Comparison of ENCODE assay signal across 13 cellular contexts in genomic region chrX:96764864-96765263, GRCh38.
A peak's percentile ranks its signal among the peaks of the same experiment; 100 is the strongest.
DNase-seq lines count a peak whose midpoint lies in the region; ATAC-seq lines count a peak whose summit lies in the region.
"Had no signal": no experiment of that assay in that cellular context is flagged by ENCODE, and none has a peak within 500 bp of the region (broad histone marks: within the 10 kb centered on the region; RNA-seq: fewer than 3 reads in every experiment).

No MANE protein-coding gene starts in this region.

- no peak overlapping the region for H3K4me3 Mint-ChIP-seq in activated T-helper 17 cell treated with anti-CD3 and anti-CD28 coated beads, Interleukin-2, amount 50 U/mL, for 72 hours
- no peak overlapping the region for H3K4me3 Mint-ChIP-seq in stimulated activated naive B cell treated with anti-CD40 and anti-IgM and Interleukin-4, amounts not matched to agents 10 μg/mL and 1 μg/mL and 100 μg/mL, for 72 hours

- H3K9me3 Mint-ChIP-seq in activated T-helper 17 cell treated with anti-CD3 and anti-CD28 coated beads, Interleukin-2, amount 50 U/mL, for 72 hours: no peaks in the 10 kb centered on the region
- H3K9me3 Mint-ChIP-seq in stimulated activated naive B cell treated with anti-CD40 and anti-IgM and Interleukin-4, amounts not matched to agents 10 μg/mL and 1 μg/mL and 100 μg/mL, for 72 hours: no peaks in the 10 kb centered on the region

- DNase-seq in stimulated activated naive B cell treated with anti-CD40 and anti-IgM and Interleukin-4, amounts not matched to agents 10 μg/mL and 1 μg/mL and 100 μg/mL, for 72 hours: no peak
- DNase-seq in Right ventricle myocardium superior (no peak), NCI-H446 treated with DMSO at 0.1 percent for 48 hours (lab: John Stamatoyannopoulos, UW) (no peak)
- DNase-seq: anterior cingulate cortex, cortex of kidney, DMS79, GM23248 had no signal

- no peaks in the 10 kb centered on the region for H3K27me3 Mint-ChIP-seq in activated T-helper 17 cell treated with anti-CD3 and anti-CD28 coated beads, Interleukin-2, amount 50 U/mL, for 72 hours
- H3K27me3 Mint-ChIP-seq in stimulated activated naive B cell treated with anti-CD40 and anti-IgM and Interleukin-4, amounts not matched to agents 10 μg/mL and 1 μg/mL and 100 μg/mL, for 72 hours: no peaks in the 10 kb centered on the region
- H3K27me3 Mint-ChIP-seq: B cell had no signal

- peak overlapping the region; percentile 61 for H3K27ac Mint-ChIP-seq in activated T-helper 17 cell treated with anti-CD3 and anti-CD28 coated beads, Interleukin-2, amount 50 U/mL, for 72 hours
- no peak overlapping the region for H3K27ac Mint-ChIP-seq in stimulated activated naive B cell treated with anti-CD40 and anti-IgM and Interleukin-4, amounts not matched to agents 10 μg/mL and 1 μg/mL and 100 μg/mL, for 72 hours
- H3K27ac Mint-ChIP-seq: B cell had no signal

- intact Hi-C loops in Right ventricle myocardium superior (cut with DNase I): no loop called here

- H3K4me1 Mint-ChIP-seq in activated T-helper 17 cell treated with anti-CD3 and anti-CD28 coated beads, Interleukin-2, amount 50 U/mL, for 72 hours: peaks cover 6% of the 10 kb centered on the region
- peaks cover 6 to 12% of the 10 kb centered on the region in 2 donors for H3K4me1 Mint-ChIP-seq in stimulated activated naive B cell treated with anti-CD40 and anti-IgM and Interleukin-4, amounts not matched to agents 10 μg/mL and 1 μg/mL and 100 μg/mL, for 72 hours

- ATAC-seq in GM18867 (IDR thresholded peaks at IDR 0.05; ENCODE audit: unreplicated experiment) (peak; percentile 91), GM21390 (IDR thresholded peaks at IDR 0.05; ENCODE audit: unreplicated experiment) (peak; percentile 81), HG03025 (IDR thresholded peaks at IDR 0.05; ENCODE audit: low FRiP score, unreplicated experiment) (peak; percentile 83), Right ventricle myocardium superior (ENCODE audit: poor library complexity) (no peak), HG03439 (IDR thresholded peaks at IDR 0.05; ENCODE audit: unreplicated experiment) (no peak)
- no peak for ATAC-seq in activated T-helper 17 cell treated with anti-CD3 and anti-CD28 coated beads, Interleukin-2, amount 50 U/mL, for 72 hours (replicated peaks)
- no peak for ATAC-seq in stimulated activated naive B cell treated with anti-CD40 and anti-IgM and Interleukin-4, amounts not matched to agents 10 μg/mL and 1 μg/mL and 100 μg/mL, for 72 hours (replicated peaks)

- no peaks in the 10 kb centered on the region for H3K36me3 Mint-ChIP-seq in activated T-helper 17 cell treated with anti-CD3 and anti-CD28 coated beads, Interleukin-2, amount 50 U/mL, for 72 hours (ENCODE audit: low read depth)
- H3K36me3 Mint-ChIP-seq in stimulated activated naive B cell treated with anti-CD40 and anti-IgM and Interleukin-4, amounts not matched to agents 10 μg/mL and 1 μg/mL and 100 μg/mL, for 72 hours: no peaks in the 10 kb centered on the region

Comparison
In these comparisons a context has a peak if more than half of its experiments do, and no peak if none do; other contexts are left out.
1. ATAC-seq: peak in GM18867 (single experiment), GM21390 (single experiment) and HG03025 (single experiment); none in activated T-helper 17 cell treated with anti-CD3 and anti-CD28 coated beads, Interleukin-2, amount 50 U/mL, for 72 hours (single experiment), stimulated activated naive B cell treated with anti-CD40 and anti-IgM and Interleukin-4, amounts not matched to agents 10 μg/mL and 1 μg/mL and 100 μg/mL, for 72 hours (0 of 2), Right ventricle myocardium superior (single experiment) and HG03439 (single experiment).